ENCODE assay signal across 1 cellular context in genomic region chr12:103884316-103884715, GRCh38.
TF ChIP-seq lines count a peak whose summit lies in the region.

No MANE protein-coding gene starts in this region.

TF ChIP-seq in GM23338, 12 proteins besides CTCF, POLR2A, EP300 and RAD21 (continued from another document):
- no peak for TF ChIP-seq ZNF462 (CRISPR knock-in tag; IDR thresholded peaks at IDR 0.05)
